In genomic region chr1:88684482-88685238, GRCh38 we compare ENCODE assay signal across 7 cellular contexts.
DNase-seq lines count a peak whose midpoint lies in the region; ATAC-seq and TF ChIP-seq lines count a peak whose summit lies in the region.

No MANE protein-coding gene starts in this region.

- H3K4me3 ChIP-seq in astrocyte of the cerebellum (ENCODE audit: low read depth, low read length) (peak overlapping the region; percentile 89), skeletal muscle cell (ENCODE audit: low read depth, low read length) (peak overlapping the region; percentile 98)

- peak; percentile 43 for ATAC-seq in HG02759 (IDR thresholded peaks at IDR 0.05; ENCODE audit: unreplicated experiment)

- in situ Hi-C loops in GM13976 (cut with MboI; ENCODE audit: low sequenced_read_pairs, unreplicated experiment) (no loop called here), astrocyte of the cerebellum (cut with HindIII; ENCODE audit: low sequenced_read_pairs) (no loop called here)

- DNase-seq in GM13976 (ENCODE audit: low spot score), result peak; percentile 75
- DNase-seq in NCI-H1105 treated with DMSO at 0.1 percent for 48 hours (lab: John Stamatoyannopoulos, UW), result peak; percentile 68
- DNase-seq in T-helper 2 cell, result peak; percentile 31 to 81 (median 44)
- DNase-seq in astrocyte of the cerebellum (ENCODE audit: low read depth), result no peak
- peak; percentile 30 for DNase-seq in iPS DF 4.7 (ENCODE audit: extremely low read depth, low spot score)
- no peak for DNase-seq in skeletal muscle cell (ENCODE audit: low read depth)

- TF ChIP-seq CTCF in GM13976 (IDR thresholded peaks at IDR 0.05; ENCODE audit: borderline replicate concordance, control extremely low read depth, extremely low read depth, insufficient read depth, missing control alignments), result no peak
- peak; percentile 14 for TF ChIP-seq CTCF in astrocyte of the cerebellum (IDR thresholded peaks at IDR 0.05; ENCODE audit: low read depth, low read length, missing control alignments)

Comparison
In these comparisons a context has a peak if more than half of its experiments do, and no peak if none do; other contexts are left out.
1. DNase-seq: peak in GM13976 (single experiment), NCI-H1105 treated with DMSO at 0.1 percent for 48 hours (single experiment), T-helper 2 cell (5 of 5) and iPS DF 4.7 (single experiment); none in astrocyte of the cerebellum (single experiment) and skeletal muscle cell (single experiment).